Comparison of ENCODE assay signal across 8 cellular contexts in genomic region chr4:27861381-27861787, GRCh38.
DNase-seq lines count a peak whose midpoint lies in the region; ATAC-seq, FAIRE-seq and TF ChIP-seq lines count a peak whose summit lies in the region.

No MANE protein-coding gene starts in this region.

- no peaks in the 10 kb centered on the region for H3K27me3 Mint-ChIP-seq in WTC11 (ENCODE audit: low read depth)
- no peaks in the 10 kb centered on the region for H3K27me3 Mint-ChIP-seq in activated CD8-positive, alpha-beta T cell treated with anti-CD3 and anti-CD28 coated beads, Interleukin-2, amount 10 ng/mL, durations not matched to agents 7 days and 5 days (ENCODE audit: low read depth)

- POLR2A ChIA-PET in WTC11 (lab: Charles Lee), result no interaction called here
- POLR2A ChIA-PET in activated CD8-positive, alpha-beta T cell treated with anti-CD3 and anti-CD28 coated beads, Interleukin-2, amount 10 ng/mL, durations not matched to agents 7 days and 5 days (lab: Charles Lee), result no interaction called here

- no peak for FAIRE-seq in GM19239 (lab: Jason Lieb, UNC)

- H3K9me3 Mint-ChIP-seq in WTC11, result no peaks in the 10 kb centered on the region
- H3K9me3 Mint-ChIP-seq in activated CD8-positive, alpha-beta T cell treated with anti-CD3 and anti-CD28 coated beads, Interleukin-2, amount 10 ng/mL, durations not matched to agents 7 days and 5 days (ENCODE audit: insufficient read depth), result no peaks in the 10 kb centered on the region

- H3K27ac Mint-ChIP-seq in WTC11, result 0 out of 2 replicates have a peak overlapping the region, but pooled peaks have one; percentile 26
- H3K27ac Mint-ChIP-seq in activated CD8-positive, alpha-beta T cell treated with anti-CD3 and anti-CD28 coated beads, Interleukin-2, amount 10 ng/mL, durations not matched to agents 7 days and 5 days, result no peak overlapping the region

- H3K4me3 Mint-ChIP-seq in WTC11, result no peak overlapping the region
- H3K4me3 Mint-ChIP-seq in activated CD8-positive, alpha-beta T cell treated with anti-CD3 and anti-CD28 coated beads, Interleukin-2, amount 10 ng/mL, durations not matched to agents 7 days and 5 days, result no peak overlapping the region

- no peaks in the 10 kb centered on the region for H3K36me3 Mint-ChIP-seq in WTC11
- H3K36me3 Mint-ChIP-seq in activated CD8-positive, alpha-beta T cell treated with anti-CD3 and anti-CD28 coated beads, Interleukin-2, amount 10 ng/mL, durations not matched to agents 7 days and 5 days (ENCODE audit: low read depth), result no peaks in the 10 kb centered on the region

- ATAC-seq in WTC11 (peak; percentile 99), GM19351 (IDR thresholded peaks at IDR 0.05; ENCODE audit: unreplicated experiment) (no peak)
- ATAC-seq in activated CD8-positive, alpha-beta T cell treated with anti-CD3 and anti-CD28 coated beads, Interleukin-2, amount 10 ng/mL, durations not matched to agents 7 days and 5 days, result no peak

- in situ Hi-C loops in G401 (cut with HindIII; ENCODE audit: low sequenced_read_pairs), result no loop called here

- CTCF ChIA-PET in WTC11 (lab: Charles Lee), result interaction anchor here (0.6 to 1.5 kb wide), 8 partner anchors 130 to 825 kb away, joined by 3 to 9 read pairs (median 4); no protein-coding TSS in a partner anchor
- CTCF ChIA-PET in activated CD8-positive, alpha-beta T cell treated with anti-CD3 and anti-CD28 coated beads, Interleukin-2, amount 10 ng/mL, durations not matched to agents 7 days and 5 days (lab: Charles Lee), result no interaction called here

- peak; percentile 4 for DNase-seq in AG20443 (ENCODE audit: low spot score)
- DNase-seq in HPDE6-E6E7 (ENCODE audit: extremely low spot score), result peak; percentile 27
- DNase-seq in WTC11 (ENCODE audit: low spot score), result peak; percentile 50
- DNase-seq in iris pigment epithelial cell (ENCODE audit: low read depth), result peak; percentile 63
- DNase-seq in G401 (ENCODE audit: low spot score), result no peak
- no peak for DNase-seq in activated CD8-positive, alpha-beta T cell treated with anti-CD3 and anti-CD28 coated beads, Interleukin-2, amount 10 ng/mL, durations not matched to agents 7 days and 5 days
- no peak for DNase-seq in GM19239 (ENCODE audit: insufficient read length, low spot score)

- TF ChIP-seq CTCF in WTC11 (IDR thresholded peaks at IDR 0.05), result peak; percentile 35

- 0 out of 2 replicates have a peak, but pooled peaks cover 5% of the 10 kb centered on the region for H3K4me1 Mint-ChIP-seq in WTC11
- H3K4me1 Mint-ChIP-seq in activated CD8-positive, alpha-beta T cell treated with anti-CD3 and anti-CD28 coated beads, Interleukin-2, amount 10 ng/mL, durations not matched to agents 7 days and 5 days (ENCODE audit: low read depth), result no peaks in the 10 kb centered on the region

TF ChIP-seq in WTC11, 78 proteins besides CTCF, POLR2A, EP300 and RAD21:
- TF ChIP-seq, protein P1, sequence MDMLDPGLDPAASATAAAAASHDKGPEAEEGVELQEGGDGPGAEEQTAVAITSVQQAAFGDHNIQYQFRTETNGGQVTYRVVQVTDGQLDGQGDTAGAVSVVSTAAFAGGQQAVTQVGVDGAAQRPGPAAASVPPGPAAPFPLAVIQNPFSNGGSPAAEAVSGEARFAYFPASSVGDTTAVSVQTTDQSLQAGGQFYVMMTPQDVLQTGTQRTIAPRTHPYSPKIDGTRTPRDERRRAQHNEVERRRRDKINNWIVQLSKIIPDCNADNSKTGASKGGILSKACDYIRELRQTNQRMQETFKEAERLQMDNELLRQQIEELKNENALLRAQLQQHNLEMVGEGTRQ (CRISPR knock-in tag; IDR thresholded peaks at IDR 0.05), result 0 out of 2 replicates have a peak, but pooled peaks have one; percentile 34
- no peak for TF ChIP-seq ZNF671 (CRISPR knock-in tag; IDR thresholded peaks at IDR 0.05)

Comparison
In these comparisons a context has a peak if more than half of its experiments do, and no peak if none do; other contexts are left out.
1. DNase-seq: peak in AG20443 (single experiment), HPDE6-E6E7 (single experiment), WTC11 (single experiment) and iris pigment epithelial cell (single experiment); none in G401 (single experiment), activated CD8-positive, alpha-beta T cell treated with anti-CD3 and anti-CD28 coated beads, Interleukin-2, amount 10 ng/mL, durations not matched to agents 7 days and 5 days (single experiment) and GM19239 (single experiment).